ENCODE assay signal across 8 cellular contexts in genomic region chr3:183555541-183556081, GRCh38.
A peak's percentile ranks its signal among the peaks of the same experiment; 100 is the strongest.
DNase-seq lines count a peak whose midpoint lies in the region; ATAC-seq lines count a peak whose summit lies in the region.

A gene with protein sequence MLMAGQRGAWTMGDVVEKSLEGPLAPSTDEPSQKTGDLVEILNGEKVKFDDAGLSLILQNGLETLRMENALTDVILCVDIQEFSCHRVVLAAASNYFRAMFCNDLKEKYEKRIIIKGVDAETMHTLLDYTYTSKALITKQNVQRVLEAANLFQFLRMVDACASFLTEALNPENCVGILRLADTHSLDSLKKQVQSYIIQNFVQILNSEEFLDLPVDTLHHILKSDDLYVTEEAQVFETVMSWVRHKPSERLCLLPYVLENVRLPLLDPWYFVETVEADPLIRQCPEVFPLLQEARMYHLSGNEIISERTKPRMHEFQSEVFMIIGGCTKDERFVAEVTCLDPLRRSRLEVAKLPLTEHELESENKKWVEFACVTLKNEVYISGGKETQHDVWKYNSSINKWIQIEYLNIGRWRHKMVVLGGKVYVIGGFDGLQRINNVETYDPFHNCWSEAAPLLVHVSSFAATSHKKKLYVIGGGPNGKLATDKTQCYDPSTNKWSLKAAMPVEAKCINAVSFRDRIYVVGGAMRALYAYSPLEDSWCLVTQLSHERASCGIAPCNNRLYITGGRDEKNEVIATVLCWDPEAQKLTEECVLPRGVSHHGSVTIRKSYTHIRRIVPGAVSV (minus strand): TSS chr3:183555706. CDS start chr3:183555653, 53 bp downstream.

- ATAC-seq in GM19328 (IDR thresholded peaks at IDR 0.05; ENCODE audit: unreplicated experiment) (peak; percentile 91), HG03439 (IDR thresholded peaks at IDR 0.05; ENCODE audit: unreplicated experiment) (peak; percentile 83)

- DNase-seq in activated CD4-positive, alpha-beta T cell treated with anti-CD3 and anti-CD28 coated beads for 1 hour, result peak; percentile 50
- DNase-seq in effector CD4-positive, alpha-beta T cell, result peak; percentile 61
- peak; percentile 61 for DNase-seq in stimulated activated CD4-positive, alpha-beta T cell treated with anti-CD3 and anti-CD28 coated beads, Interleukin-12 subunit alpha, Interleukin-12 subunit beta, amount 100 ng/mL, for 4 hours
- DNase-seq in NCI-H1105 treated with DMSO at 0.1 percent for 48 hours (lab: John Stamatoyannopoulos, UW) (no peak), LoVo (ENCODE audit: low spot score) (no peak), dedifferentiated amniotic fluid mesenchymal stem cell (ENCODE audit: extremely low spot score) (no peak)

Comparison
In these comparisons a context has a peak if more than half of its experiments do, and no peak if none do; other contexts are left out.
1. DNase-seq: peak in activated CD4-positive, alpha-beta T cell treated with anti-CD3 and anti-CD28 coated beads for 1 hour (single experiment), effector CD4-positive, alpha-beta T cell (single experiment) and stimulated activated CD4-positive, alpha-beta T cell treated with anti-CD3 and anti-CD28 coated beads, Interleukin-12 subunit alpha, Interleukin-12 subunit beta, amount 100 ng/mL, for 4 hours (single experiment); none in NCI-H1105 treated with DMSO at 0.1 percent for 48 hours (single experiment), LoVo (single experiment) and dedifferentiated amniotic fluid mesenchymal stem cell (single experiment).